Comparison of ENCODE assay signal across 15 cellular contexts in the genomic region with DNA sequence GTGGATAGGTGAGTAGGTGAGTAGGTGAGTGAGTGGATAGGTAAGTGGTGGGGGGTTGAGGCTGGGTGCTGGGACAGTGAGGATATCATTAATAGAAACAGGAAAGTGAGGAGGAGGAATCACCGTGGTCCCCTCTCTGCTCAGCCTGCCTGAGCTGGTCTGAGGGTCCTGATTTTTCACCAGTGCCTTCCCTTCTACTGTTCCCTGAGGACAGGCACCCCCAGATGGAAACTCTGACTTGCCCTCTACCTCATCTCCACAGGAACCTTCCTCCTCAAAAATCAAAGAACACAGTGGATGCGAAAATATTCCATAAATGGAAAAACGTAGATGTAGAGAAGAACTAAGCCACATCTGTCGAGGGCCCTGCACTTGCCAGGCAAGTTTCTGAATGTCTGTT. TPM values are rescaled to one million over a fixed set of nuclear protein-coding genes. Genes with fewer than 3 reads are reported as not detected.
DNase-seq lines count a peak whose midpoint lies in the region; ATAC-seq, FAIRE-seq and TF ChIP-seq lines count a peak whose summit lies in the region.
"Had no signal": no experiment of that assay in that cellular context is flagged by ENCODE, and none has a peak within 500 bp of the region (broad histone marks: within the 10 kb centered on the region; RNA-seq: fewer than 3 reads in every experiment).

No MANE protein-coding gene starts in this region.

- no peak for FAIRE-seq in GM19239 (lab: Jason Lieb, UNC)
- FAIRE-seq: pancreas had no signal

- WGBS in IMR-90 (ENCODE audit: extremely low coverage in 2 of 2, insufficient read length in 1 of 2), 2 experiments = no CpG with 5 or more reads among the region's 4 CpGs

- H3K9me3 ChIP-seq in CD4-positive, alpha-beta T cell (ENCODE audit: control insufficient read depth, low read length) = no peaks in the 10 kb centered on the region
- no peaks in the 10 kb centered on the region for H3K9me3 ChIP-seq in IMR-90 (ENCODE audit: control insufficient read depth, insufficient read depth, low read length)
- H3K9me3 ChIP-seq: body of pancreas, pancreas had no signal

- H4K91ac ChIP-seq in IMR-90 (ENCODE audit: insufficient read depth, low read depth, low read length) = peak overlapping the region; percentile 76; the same call in 1 of the 2 replicates

- peak overlapping the region; percentile 52 for H2AK9ac ChIP-seq in IMR-90 (replicated peaks; ENCODE audit: low read depth, low read length, poor library complexity)

- no peaks in the 10 kb centered on the region for H3K36me3 ChIP-seq in IMR-90 (ENCODE audit: control insufficient read depth, insufficient read depth, low read length)
- H3K36me3 ChIP-seq: pancreas had no signal

- intact Hi-C loops in CD4-positive, alpha-beta T cell (cut with DNase I, micrococcal nuclease) = loop anchor here (2.0 to 10.0 kb wide), 5 partner anchors 14 to 858 kb away; a partner anchor contains a TSS
- intact Hi-C loops in IMR-90 (cut with micrococcal nuclease) = no loop called here

- POLR2A ChIA-PET in CD4-positive, alpha-beta T cell (lab: Charles Lee) = interaction anchor here (0.7 to 10.0 kb wide), 17 partner anchors 7 to 182 kb away, joined by 3 to 187 read pairs (median 11); a partner anchor contains a TSS
- POLR2A ChIA-PET in IMR-90 (lab: Charles Lee; ENCODE audit: unreplicated experiment) = interaction anchor here (0.6 kb wide), 1 partner anchor 967 kb away, joined by 9 read pairs; no protein-coding TSS in a partner anchor
- POLR2A ChIA-PET in activated naive CD8-positive, alpha-beta T cell treated with anti-CD3 and anti-CD28 coated beads, Interleukin-2, amount 10 ng/mL, durations not matched to agents 7 days and 5 days (lab: Charles Lee) = interaction anchor here (0.8 to 7.1 kb wide), 11 partner anchors 9 to 127 kb away, joined by 3 to 232 read pairs (median 5); no protein-coding TSS in a partner anchor
- POLR2A ChIA-PET in naive thymus-derived CD8-positive, alpha-beta T cell (lab: Charles Lee) = interaction anchor here (1.1 to 6.2 kb wide), 6 partner anchors 10 to 155 kb away, joined by 4 to 86 read pairs (median 21); no protein-coding TSS in a partner anchor

- peaks cover 34% of the 10 kb centered on the region for H3K36me3 Mint-ChIP-seq in CD4-positive, alpha-beta T cell (ENCODE audit: low read depth)
- peaks cover 71% of the 10 kb centered on the region for H3K36me3 Mint-ChIP-seq in activated naive CD8-positive, alpha-beta T cell treated with anti-CD3 and anti-CD28 coated beads, Interleukin-2, amount 10 ng/mL, durations not matched to agents 7 days and 5 days
- H3K36me3 Mint-ChIP-seq in naive thymus-derived CD8-positive, alpha-beta T cell = peaks cover 0 to 5% (median 2%) of the 10 kb centered on the region in 3 donors
- H3K36me3 Mint-ChIP-seq in mesothelial cell of epicardium = no peaks in the 10 kb centered on the region

- H3K4me3 Mint-ChIP-seq in CD4-positive, alpha-beta T cell = peak overlapping the region; percentile 90
- H3K4me3 Mint-ChIP-seq in activated naive CD8-positive, alpha-beta T cell treated with anti-CD3 and anti-CD28 coated beads, Interleukin-2, amount 10 ng/mL, durations not matched to agents 7 days and 5 days = peak overlapping the region; percentile 88
- H3K4me3 Mint-ChIP-seq in naive thymus-derived CD8-positive, alpha-beta T cell = peak overlapping the region; percentile 70 to 90 (median 84)
- no peak overlapping the region for H3K4me3 Mint-ChIP-seq in mesothelial cell of epicardium

- ATAC-seq in CD4-positive, alpha-beta T cell (ENCODE audit: poor library complexity) = no peak
- no peak for ATAC-seq in IMR-90 (ENCODE audit: low read depth)
- no peak for ATAC-seq in activated naive CD8-positive, alpha-beta T cell treated with anti-CD3 and anti-CD28 coated beads, Interleukin-2, amount 10 ng/mL, durations not matched to agents 7 days and 5 days (ENCODE audit: low read depth)
- no peak for ATAC-seq in naive thymus-derived CD8-positive, alpha-beta T cell

- no peak overlapping the region for H3K23ac ChIP-seq in IMR-90 (ENCODE audit: low read depth, low read length)

- no peak overlapping the region for H3K4me2 ChIP-seq in IMR-90 (ENCODE audit: low read depth, low read length)

- BruUV-seq in IMR-90 (replicated peaks; lab: Mats Ljungman, UMichigan) = no TSS peak

- H2BK15ac ChIP-seq in IMR-90 (ENCODE audit: low read depth, low read length) = peak overlapping the region; percentile 78; the same call in 1 of the 3 replicates

- H3K4me3 ChIP-seq in IMR-90 (ENCODE audit: insufficient read depth, low read depth, low read length) = no peak overlapping the region
- H3K4me3 ChIP-seq: body of pancreas, pancreas had no signal

- peak overlapping the region; percentile 97 for H3K27ac ChIP-seq in CD4-positive, alpha-beta T cell (ENCODE audit: low read depth, low read length)
- H3K27ac ChIP-seq in IMR-90 (ENCODE audit: insufficient read depth, low read length) = no peak overlapping the region; the same call in 1 of the 2 replicates
- H3K27ac ChIP-seq: body of pancreas, C4-2B, pancreas had no signal

- H2BK5ac ChIP-seq in IMR-90 (ENCODE audit: low read depth, low read length, poor library complexity, severe bottlenecking) = peak overlapping the region; percentile 61

- peak overlapping the region; percentile 78; the same call in 1 of the 2 replicates for H2BK120ac ChIP-seq in IMR-90 (ENCODE audit: low read depth, low read length)

- no peak for TF ChIP-seq CTCF in CD4-positive, alpha-beta T cell (IDR thresholded peaks at IDR 0.05)
- no peak for TF ChIP-seq CTCF in IMR-90 (conservative IDR thresholded peaks at IDR 0.05; ENCODE audit: low read depth, low read length)
- no peak for TF ChIP-seq CTCF in GM13977 (IDR thresholded peaks at IDR 0.05; ENCODE audit: extremely low read depth, insufficient read depth, missing control alignments)
- TF ChIP-seq CTCF in mesothelial cell of epicardium (IDR thresholded peaks at IDR 0.05; ENCODE audit: unreplicated experiment) = no peak

- peak overlapping the region; percentile 61 to 75; a peak in 2 of 4 replicates for H4K8ac ChIP-seq in IMR-90 (ENCODE audit: low read depth in 2 of 2, low read length in 2 of 2)

- H4K5ac ChIP-seq in IMR-90 (ENCODE audit: low read depth, low read length) = no peak overlapping the region

- CTCF ChIA-PET in CD4-positive, alpha-beta T cell (lab: Charles Lee) = interaction anchor here (1.3 kb wide), 1 partner anchor 65 kb away, joined by 11 read pairs; no protein-coding TSS in a partner anchor
- CTCF ChIA-PET in IMR-90 (lab: Yijun Ruan, JAX) = interaction anchor here (1.7 to 1.8 kb wide), 2 partner anchors 14 to 65 kb away, joined by 4 to 7 read pairs; no protein-coding TSS in a partner anchor

- no peaks in the 10 kb centered on the region for H4K20me1 ChIP-seq in IMR-90 (ENCODE audit: insufficient read depth, low read length)

- peak overlapping the region; percentile 75 for H2BK20ac ChIP-seq in IMR-90 (ENCODE audit: low read depth, low read length)

- peaks cover 9% of the 10 kb centered on the region for H3K9me1 ChIP-seq in IMR-90 (ENCODE audit: insufficient read depth, low read length)

- TF ChIP-seq POLR2A in IMR-90 (IDR thresholded peaks at IDR 0.05; ENCODE audit: low read depth, low read length) = no peak

- H3K27ac Mint-ChIP-seq in CD4-positive, alpha-beta T cell = peak overlapping the region; percentile 85
- H3K27ac Mint-ChIP-seq in activated naive CD8-positive, alpha-beta T cell treated with anti-CD3 and anti-CD28 coated beads, Interleukin-2, amount 10 ng/mL, durations not matched to agents 7 days and 5 days = peak overlapping the region; percentile 90
- H3K27ac Mint-ChIP-seq in naive thymus-derived CD8-positive, alpha-beta T cell = peak overlapping the region in 8 of 10 donors; percentile 66 to 99 (median 96)
- H3K27ac Mint-ChIP-seq in mesothelial cell of epicardium = no peak overlapping the region

- H3K9me3 Mint-ChIP-seq in CD4-positive, alpha-beta T cell = peaks cover 4% of the 10 kb centered on the region
- no peaks in the 10 kb centered on the region for H3K9me3 Mint-ChIP-seq in activated naive CD8-positive, alpha-beta T cell treated with anti-CD3 and anti-CD28 coated beads, Interleukin-2, amount 10 ng/mL, durations not matched to agents 7 days and 5 days
- peaks cover 0 to 7% (median 4%) of the 10 kb centered on the region in 9 donors for H3K9me3 Mint-ChIP-seq in naive thymus-derived CD8-positive, alpha-beta T cell
- H3K9me3 Mint-ChIP-seq in mesothelial cell of epicardium = peaks cover 29% of the 10 kb centered on the region

- peaks cover 97% of the 10 kb centered on the region for H3K4me1 Mint-ChIP-seq in CD4-positive, alpha-beta T cell (ENCODE audit: low read depth)
- H3K4me1 Mint-ChIP-seq in activated naive CD8-positive, alpha-beta T cell treated with anti-CD3 and anti-CD28 coated beads, Interleukin-2, amount 10 ng/mL, durations not matched to agents 7 days and 5 days = peaks cover 81% of the 10 kb centered on the region
- H3K4me1 Mint-ChIP-seq in naive thymus-derived CD8-positive, alpha-beta T cell = peaks cover 50 to 95% (median 80%) of the 10 kb centered on the region in 4 donors
- no peaks in the 10 kb centered on the region for H3K4me1 Mint-ChIP-seq in mesothelial cell of epicardium

- H3K56ac ChIP-seq in IMR-90 (ENCODE audit: extremely low read depth, insufficient read depth, low read length) = no peak overlapping the region

- dilution Hi-C loops in IMR-90 (cut with HindIII; ENCODE audit: low sequenced_read_pairs, unreplicated experiment) = no loop called here

- peak overlapping the region; percentile 73; the same call in 1 of the 2 replicates for H2AK5ac ChIP-seq in IMR-90 (ENCODE audit: low read depth, low read length)

- in situ Hi-C loops in IMR-90 (cut with MboI; ENCODE audit: low sequenced_read_pairs) = no loop called here
- in situ Hi-C loops in GM13977 (cut with MboI; ENCODE audit: low pct_unique_long_range_greater_than_20kb, low sequenced_read_pairs, unreplicated experiment) = no loop called here

- no peak overlapping the region for H3K9ac ChIP-seq in IMR-90 (ENCODE audit: low read depth, low read length)

- H3K27me3 Mint-ChIP-seq in CD4-positive, alpha-beta T cell = no peaks in the 10 kb centered on the region
- no peaks in the 10 kb centered on the region for H3K27me3 Mint-ChIP-seq in activated naive CD8-positive, alpha-beta T cell treated with anti-CD3 and anti-CD28 coated beads, Interleukin-2, amount 10 ng/mL, durations not matched to agents 7 days and 5 days
- no peaks in the 10 kb centered on the region for H3K27me3 Mint-ChIP-seq in naive thymus-derived CD8-positive, alpha-beta T cell
- H3K27me3 Mint-ChIP-seq in mesothelial cell of epicardium (ENCODE audit: low read depth) = peaks cover 6% of the 10 kb centered on the region

- TF ChIP-seq RAD21 in IMR-90 (IDR thresholded peaks at IDR 0.05; ENCODE audit: low read length) = no peak

- DNase-seq in CD4-positive, alpha-beta T cell = no peak
- DNase-seq in IMR-90 = no peak
- DNase-seq in activated naive CD8-positive, alpha-beta T cell treated with anti-CD3 and anti-CD28 coated beads, Interleukin-2, amount 10 ng/mL, durations not matched to agents 7 days and 5 days = no peak
- no peak for DNase-seq in naive thymus-derived CD8-positive, alpha-beta T cell
- DNase-seq in GM13977 (ENCODE audit: low spot score) = no peak
- DNase-seq in mesothelial cell of epicardium (ENCODE audit: low spot score in 2 of 2, unreplicated experiment in 2 of 2) = no peak
- no peak for DNase-seq in DMS53 treated with DMSO at 0.1 percent for 48 hours (lab: John Stamatoyannopoulos, UW; ENCODE audit: unreplicated experiment)
- no peak for DNase-seq in GM19239 (ENCODE audit: insufficient read length, low spot score)
- DNase-seq: activated CD4-positive, alpha-beta T cell treated with anti-CD3 and anti-CD28 coated beads, Interleukin-2, amount 50 U/mL, for 4 hours; body of pancreas; H7; head of caudate nucleus; NCI-H1436 treated with DMSO at 0.1 percent for 48 hours; pancreas had no signal

- H3K4me1 ChIP-seq in IMR-90 (ENCODE audit: control insufficient read depth, insufficient read depth, low read length) = peaks cover 9% of the 10 kb centered on the region
- H3K4me1 ChIP-seq: body of pancreas, pancreas had no signal

- peak overlapping the region; percentile 89 for H3K14ac ChIP-seq in IMR-90 (replicated peaks; ENCODE audit: low read depth, low read length)

- peak overlapping the region; percentile 78 for H3K4ac ChIP-seq in IMR-90 (ENCODE audit: low read depth, low read length)

- peak overlapping the region; percentile 34; the same call in 1 of the 2 replicates for H3K18ac ChIP-seq in IMR-90 (ENCODE audit: low read depth, low read length)

- H3K79me1 ChIP-seq in IMR-90 (ENCODE audit: low read depth in 1 of 2, low read length in 2 of 2) = 0 out of 4 replicates have a peak, but pooled peaks cover 0 to 5% of the 10 kb centered on the region in 2 experiments

- no peak overlapping the region for H2AFZ ChIP-seq in IMR-90 (replicated peaks; ENCODE audit: low read length, poor library complexity)

- no peaks in the 10 kb centered on the region for H3K27me3 ChIP-seq in CD4-positive, alpha-beta T cell (ENCODE audit: control insufficient read depth, insufficient read depth, low read length)
- H3K27me3 ChIP-seq in IMR-90 (ENCODE audit: control insufficient read depth, insufficient read depth, low read length) = no peaks in the 10 kb centered on the region
- H3K27me3 ChIP-seq: body of pancreas, pancreas had no signal

RNA-seq across cellular contexts. Expression of a gene that starts 1.9 kb away (rescaled TPM):
- total RNA-seq in CD4-positive, alpha-beta T cell = 1 to 10 TPM; 2.8 to 2.9 TPM
- total RNA-seq in IMR-90 (2012; rRNA removed) = 0.28 and 0.72 TPM in 2 replicates
- polyA plus RNA-seq in IMR-90 (2012; rRNA removed) = 0.94 and 1.0 TPM in 2 replicates
- 0.28 and 1.3 TPM in 2 replicates for polyA plus RNA-seq in IMR-90 (2012; cell fraction: cytosol; rRNA removed)
- polyA plus RNA-seq in IMR-90 (2012; cell fraction: nucleus; rRNA removed; ENCODE audit: low replicate concordance) = 0.58 and 1.4 TPM in 2 replicates
- total RNA-seq in activated naive CD8-positive, alpha-beta T cell treated with anti-CD3 and anti-CD28 coated beads, Interleukin-2, amount 10 ng/mL, durations not matched to agents 7 days and 5 days = 10 to 100 TPM; 23.0 to 28.0 TPM
- total RNA-seq in naive thymus-derived CD8-positive, alpha-beta T cell = under 1 TPM; 0.60 to 0.73 TPM
- polyA plus RNA-seq in naive thymus-derived CD8-positive, alpha-beta T cell = 1 to 10 TPM in 1 of 3 donors, under 1 TPM in 2; 0.15 to 7.9 (median 0.82) TPM
- total RNA-seq in mesothelial cell of epicardium = 0.79 to 1.2 TPM (median 1.1 TPM) in 3 replicates

Comparison
In these comparisons a context has a peak if more than half of its experiments do, and no peak if none do; other contexts are left out.
1. RNA of a gene that starts 1.9 kb away (total RNA-seq): 23.0 to 28.0 TPM in activated naive CD8-positive, alpha-beta T cell treated with anti-CD3 and anti-CD28 coated beads, Interleukin-2, amount 10 ng/mL, durations not matched to agents 7 days and 5 days; 2.8 to 2.9 TPM in CD4-positive, alpha-beta T cell, 0.79 to 1.2 TPM in mesothelial cell of epicardium, 0.60 to 0.73 TPM in naive thymus-derived CD8-positive, alpha-beta T cell and 0.28 to 0.72 TPM in IMR-90; every median in the first group is over 4 times any median in the second.